Comparison of ENCODE assay signal across 2 cellular contexts in genomic region chr2:16683576-16683975, GRCh38.
TF ChIP-seq lines count a peak whose summit lies in the region.

No MANE protein-coding gene starts in this region.

TF ChIP-seq in GM12878, 131 proteins besides CTCF, POLR2A, EP300 and RAD21:
- TF ChIP-seq TCF12 (IDR thresholded peaks at IDR 0.05; ENCODE audit: low read depth, low read length) (0 out of 2 replicates have a peak, but pooled peaks have one; percentile 9), JUNB (IDR thresholded peaks at IDR 0.05) (peak; percentile 57), KDM1A (IDR thresholded peaks at IDR 0.05; ENCODE audit: borderline replicate concordance) (no peak)
TF ChIP-seq in GM12878: peak in this region for 2.

TF ChIP-seq in SK-N-SH, 30 proteins besides CTCF, POLR2A, EP300 and RAD21:
- TF ChIP-seq NRF1 (IDR thresholded peaks at IDR 0.05; ENCODE audit: low read depth, low read length) (no peak), GABPA (IDR thresholded peaks at IDR 0.05; ENCODE audit: low read depth) (no peak), TAF1 (IDR thresholded peaks at IDR 0.05; ENCODE audit: borderline replicate concordance, low read depth, low read length) (no peak), RFX5 (IDR thresholded peaks at IDR 0.05; ENCODE audit: low read length) (no peak), TEAD4 (IDR thresholded peaks at IDR 0.05; ENCODE audit: borderline replicate concordance, insufficient read depth) (no peak)
- TF ChIP-seq, protein P1, sequence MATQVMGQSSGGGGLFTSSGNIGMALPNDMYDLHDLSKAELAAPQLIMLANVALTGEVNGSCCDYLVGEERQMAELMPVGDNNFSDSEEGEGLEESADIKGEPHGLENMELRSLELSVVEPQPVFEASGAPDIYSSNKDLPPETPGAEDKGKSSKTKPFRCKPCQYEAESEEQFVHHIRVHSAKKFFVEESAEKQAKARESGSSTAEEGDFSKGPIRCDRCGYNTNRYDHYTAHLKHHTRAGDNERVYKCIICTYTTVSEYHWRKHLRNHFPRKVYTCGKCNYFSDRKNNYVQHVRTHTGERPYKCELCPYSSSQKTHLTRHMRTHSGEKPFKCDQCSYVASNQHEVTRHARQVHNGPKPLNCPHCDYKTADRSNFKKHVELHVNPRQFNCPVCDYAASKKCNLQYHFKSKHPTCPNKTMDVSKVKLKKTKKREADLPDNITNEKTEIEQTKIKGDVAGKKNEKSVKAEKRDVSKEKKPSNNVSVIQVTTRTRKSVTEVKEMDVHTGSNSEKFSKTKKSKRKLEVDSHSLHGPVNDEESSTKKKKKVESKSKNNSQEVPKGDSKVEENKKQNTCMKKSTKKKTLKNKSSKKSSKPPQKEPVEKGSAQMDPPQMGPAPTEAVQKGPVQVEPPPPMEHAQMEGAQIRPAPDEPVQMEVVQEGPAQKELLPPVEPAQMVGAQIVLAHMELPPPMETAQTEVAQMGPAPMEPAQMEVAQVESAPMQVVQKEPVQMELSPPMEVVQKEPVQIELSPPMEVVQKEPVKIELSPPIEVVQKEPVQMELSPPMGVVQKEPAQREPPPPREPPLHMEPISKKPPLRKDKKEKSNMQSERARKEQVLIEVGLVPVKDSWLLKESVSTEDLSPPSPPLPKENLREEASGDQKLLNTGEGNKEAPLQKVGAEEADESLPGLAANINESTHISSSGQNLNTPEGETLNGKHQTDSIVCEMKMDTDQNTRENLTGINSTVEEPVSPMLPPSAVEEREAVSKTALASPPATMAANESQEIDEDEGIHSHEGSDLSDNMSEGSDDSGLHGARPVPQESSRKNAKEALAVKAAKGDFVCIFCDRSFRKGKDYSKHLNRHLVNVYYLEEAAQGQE (IDR thresholded peaks at IDR 0.05; ENCODE audit: low read depth, low read length): no peak
TF ChIP-seq in SK-N-SH: peak in this region for 0.
